In the genomic region with DNA sequence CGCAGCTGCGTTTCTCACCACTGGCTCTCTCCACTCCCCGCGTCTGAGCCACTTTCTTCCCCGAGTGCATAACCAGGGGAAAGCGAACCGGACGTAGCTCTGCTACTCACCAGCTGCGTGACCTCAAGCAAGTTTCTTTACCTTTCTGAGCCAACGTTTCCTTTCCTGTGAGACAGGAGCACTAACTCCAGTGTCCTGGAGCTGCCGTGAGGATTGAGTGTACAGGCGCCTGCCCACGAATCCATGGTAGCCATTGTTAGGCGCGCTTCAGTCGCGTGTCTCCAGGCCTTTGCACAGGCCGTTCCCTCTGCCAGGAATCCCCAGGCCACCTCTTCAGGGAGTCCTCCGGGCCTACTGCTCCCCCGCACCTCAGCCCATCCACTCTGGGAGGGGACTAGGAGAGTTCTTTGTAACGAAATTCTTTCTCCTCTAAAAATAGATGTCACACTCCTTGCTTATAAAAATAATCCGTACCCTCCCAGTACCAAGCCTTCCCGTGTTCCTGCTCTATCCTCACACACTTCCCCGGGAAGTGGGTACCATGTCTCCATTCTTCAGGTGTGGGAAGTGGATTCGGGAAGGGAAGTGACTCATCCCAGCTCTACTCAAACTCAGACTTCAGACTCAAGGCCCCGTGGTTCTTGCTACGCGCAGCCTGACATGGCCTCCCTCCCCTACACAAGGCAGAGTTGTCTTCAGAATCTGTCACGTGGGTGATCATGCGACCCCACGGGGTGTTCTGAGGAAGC, we compare ENCODE assay signal across 8 cellular contexts. TPM values are rescaled to one million over a fixed set of nuclear protein-coding genes. Genes with fewer than 3 reads are reported as not detected.
DNase-seq lines count a peak whose midpoint lies in the region; ATAC-seq and TF ChIP-seq lines count a peak whose summit lies in the region.

No MANE protein-coding gene starts in this region.

- H3K27me3 ChIP-seq in heart right ventricle, result no peaks in the 10 kb centered on the region

- 29 to 31% methylated on average over 31 of the region's 31 CpGs for WGBS in heart right ventricle, 2 donors

- H3K4me3 ChIP-seq in heart right ventricle, result peak overlapping the region in 9 of 10 donors; percentile 25 to 53 (median 44)

- H3K36me3 ChIP-seq in heart right ventricle, result no peaks in the 10 kb centered on the region

- intact Hi-C loops in heart right ventricle (cut with DNase I), result loop anchor here in 4 of 10 donors (2.0 to 10.0 kb wide), 4 partner anchors 71 to 235 kb away; partner anchors contain the start of gene STRBP (in 2 of the 4)

- DNase-seq in SIG-M5 treated with dmso at 0.1 percent for 504 hours (lab: John Stamatoyannopoulos, UW; ENCODE audit: unreplicated experiment) (peak; percentile 19), SIG-M5 (lab: John Stamatoyannopoulos, UW) (no peak), heart right ventricle (peak; percentile 29 to 34), COLO668 (lab: John Stamatoyannopoulos, UW; ENCODE audit: unreplicated experiment) (no peak), NCI-H2196 treated with DMSO at 0.1 percent for 48 hours (lab: John Stamatoyannopoulos, UW; ENCODE audit: unreplicated experiment) (no peak)
- DNase-seq in stimulated activated CD4-positive, alpha-beta T cell treated with anti-CD3 and anti-CD28 coated beads, TNF-alpha, amount 100 ng/mL, for 24 hours (ENCODE audit: low read depth in 3 of 3), result peak; percentile 25 to 75 (median 42)

- H3K4me1 ChIP-seq in heart right ventricle, result peaks cover 2 to 36% (median 21%) of the 10 kb centered on the region in 9 donors

- ATAC-seq in HG03139 (IDR thresholded peaks at IDR 0.05; ENCODE audit: unreplicated experiment) (peak; percentile 43), heart right ventricle (peak; percentile 19 to 76 (median 61))
- peak; percentile 71 for ATAC-seq in activated CD4-positive, CD25-positive, alpha-beta regulatory T cell treated with anti-CD3 and anti-CD28 coated beads, Interleukin-2, amount 50 U/mL, for 24 hours

- H3K9me3 ChIP-seq in heart right ventricle, result no peaks in the 10 kb centered on the region

- TF ChIP-seq CTCF in heart right ventricle (IDR thresholded peaks at IDR 0.05), result no peak

- H3K27ac ChIP-seq in heart right ventricle, result peak overlapping the region; percentile 9 to 84 (median 74)

RNA-seq across cellular contexts. Expression of gene CRB2, which starts 16.2 kb away (rescaled TPM):
- total RNA-seq in heart right ventricle, result under 1 TPM in 2 of 10 donors, not detected in 8; 0.09 to 0.24 TPM
- polyA plus RNA-seq in heart right ventricle, result under 1 TPM in 1 of 2 donors, not detected in 1; 0.01 TPM

Comparison
In these comparisons a context has a peak if more than half of its experiments do, and no peak if none do; other contexts are left out.
1. DNase-seq: peak in SIG-M5 treated with dmso at 0.1 percent for 504 hours (single experiment), heart right ventricle (2 of 2) and stimulated activated CD4-positive, alpha-beta T cell treated with anti-CD3 and anti-CD28 coated beads, TNF-alpha, amount 100 ng/mL, for 24 hours (3 of 3); none in SIG-M5 (single experiment), COLO668 (single experiment) and NCI-H2196 treated with DMSO at 0.1 percent for 48 hours (single experiment).
2. Peak in every context shown above with its lines, with median percentiles within 50 percentile points of each other: ATAC-seq.